Comparison of ENCODE assay signal across 23 cellular contexts in the genomic region with DNA sequence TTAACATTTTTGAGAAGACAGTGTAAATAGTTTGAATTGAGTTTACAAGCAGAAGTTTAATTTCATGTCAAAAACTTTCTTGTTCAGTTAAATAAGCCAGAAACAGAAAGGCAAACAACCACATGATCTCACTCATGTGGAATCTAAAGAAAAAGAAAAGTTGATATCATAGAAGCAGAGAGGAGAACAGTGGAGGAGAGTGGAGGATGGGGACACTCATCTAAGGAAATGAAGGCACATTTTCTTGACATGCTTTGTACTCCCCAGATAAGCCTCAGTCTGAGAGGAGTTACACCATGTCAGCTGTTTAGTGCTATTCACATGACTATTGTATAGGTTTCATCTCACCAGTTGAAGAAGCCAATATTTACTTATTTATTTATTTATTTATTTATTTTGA. TPM values are rescaled to one million over a fixed set of nuclear protein-coding genes. Genes with fewer than 3 reads are reported as not detected.
A peak's percentile ranks its signal among the peaks of the same experiment; 100 is the strongest.
DNase-seq lines count a peak whose midpoint lies in the region; ATAC-seq and TF ChIP-seq lines count a peak whose summit lies in the region.
"Had no signal": no experiment of that assay in that cellular context is flagged by ENCODE, and none has a peak within 500 bp of the region (broad histone marks: within the 10 kb centered on the region; RNA-seq: fewer than 3 reads in every experiment).

No MANE protein-coding gene starts in this region.

- H3K4me1 ChIP-seq in GM23248 (ENCODE audit: insufficient read depth) (no peaks in the 10 kb centered on the region), SK-N-SH (ENCODE audit: control insufficient read depth in 1 of 2, insufficient read depth in 2 of 2, low read depth in 1 of 2, low read length in 1 of 2) (peaks cover 0 to 5% of the 10 kb centered on the region in 2 experiments; a peak in 1 of 4 replicates)
- H3K4me1 ChIP-seq: body of pancreas, sigmoid colon, thyroid gland had no signal

- H3K9me3 ChIP-seq in GM23248 (ENCODE audit: low read depth) (no peaks in the 10 kb centered on the region), SK-N-SH (no peaks in the 10 kb centered on the region)
- H3K9me3 ChIP-seq: body of pancreas, sigmoid colon, thyroid gland had no signal

- no peak for TF ChIP-seq RAD21 in SK-N-SH (IDR thresholded peaks at IDR 0.05; ENCODE audit: low read length)

- H3F3A ChIP-seq in GM23248 (ENCODE audit: insufficient read depth) (no peaks in the 10 kb centered on the region), SK-N-SH (replicated peaks; ENCODE audit: insufficient read depth) (peaks cover 2% of the 10 kb centered on the region)

- H3K4me3 ChIP-seq in GM23248 (no peak overlapping the region), SK-N-SH (ENCODE audit: low read depth in 2 of 2, low read length in 1 of 2) (no peak overlapping the region), epithelial cell of esophagus (ENCODE audit: low read length) (no peak overlapping the region)
- H3K4me3 ChIP-seq: body of pancreas, sigmoid colon, thyroid gland had no signal

- H3K36me3 ChIP-seq in GM23248 (ENCODE audit: low read depth) (no peaks in the 10 kb centered on the region), SK-N-SH (replicated peaks in 1 of 2; ENCODE audit: control insufficient read depth in 1 of 2, insufficient read depth in 2 of 2, low read length in 1 of 2) (peaks cover 0 to 5% of the 10 kb centered on the region in 2 experiments)
- H3K36me3 ChIP-seq: sigmoid colon, thyroid gland had no signal

- POLR2A ChIA-PET in SK-N-SH (lab: Yijun Ruan, JAX): interaction anchor here (0.7 kb wide), 1 partner anchor 72 kb away, joined by 3 read pairs; no protein-coding TSS in a partner anchor

- no peak overlapping the region for H3K4me2 ChIP-seq in GM23248 (ENCODE audit: unreplicated experiment)
- H3K4me2 ChIP-seq in SK-N-SH: no peak overlapping the region

- DNase-seq in GM23248 (peak; percentile 17), SK-N-SH (no peak), epithelial cell of esophagus (ENCODE audit: low read depth) (peak; percentile 47), pulmonary artery endothelial cell (ENCODE audit: low read depth, low spot score) (peak; percentile 10), retina (no peak), nucleus accumbens (lab: John Stamatoyannopoulos, UW) (no peak)
- DNase-seq: activated CD4-positive, CD25-positive, alpha-beta regulatory T cell treated with anti-CD3 and anti-CD28 coated beads, Interleukin-2, amount 50 U/mL, for 72 hours; activated CD8-positive, alpha-beta T cell treated with anti-CD3 and anti-CD28 coated beads for 36 hours; body of pancreas; effector memory CD8-positive, alpha-beta T cell; GF-D8; MM.1S; NCI-H1417 treated with DMSO at 0.1 percent for 48 hours; NCI-H2081 treated with DMSO at 0.1 percent for 48 hours; NCI-H446; PC-3; SHP77 treated with DMSO at 0.1 percent for 48 hours; sigmoid colon; stimulated activated CD4-positive, alpha-beta T cell treated with anti-CD3 and anti-CD28 coated beads, Interleukin-15, amount 100 ng/mL, for 24 hours; stimulated activated naive CD8-positive, alpha-beta T cell treated with anti-CD3 and anti-CD28 coated beads, Interleukin-15, amount 100 ng/mL, for 72 hours; T-cell; thyroid gland had no signal

- H2AFZ ChIP-seq in GM23248 (no peak overlapping the region), SK-N-SH (ENCODE audit: low read depth) (no peak overlapping the region)

- no peak for TF ChIP-seq EP300 in SK-N-SH (IDR thresholded peaks at IDR 0.05; ENCODE audit: borderline replicate concordance in 1 of 2, low read depth in 1 of 2, low read length in 1 of 2)

- H4K20me1 ChIP-seq in GM23248 (ENCODE audit: insufficient read depth) (no peaks in the 10 kb centered on the region), SK-N-SH (ENCODE audit: insufficient read depth) (no peaks in the 10 kb centered on the region)

- TF ChIP-seq CTCF in SK-N-SH (IDR thresholded peaks at IDR 0.05) (no peak), epithelial cell of esophagus (IDR thresholded peaks at IDR 0.05; ENCODE audit: insufficient read depth, low read depth, low read length, missing control alignments) (no peak)

- H3K9me2 ChIP-seq in GM23248 (ENCODE audit: insufficient read depth): no peaks in the 10 kb centered on the region
- H3K9me2 ChIP-seq in SK-N-SH: no peaks in the 10 kb centered on the region

- H3K9ac ChIP-seq in GM23248 (no peak overlapping the region), SK-N-SH (no peak overlapping the region)

- ATAC-seq in HG03175 (IDR thresholded peaks at IDR 0.05; ENCODE audit: unreplicated experiment): no peak
- ATAC-seq: activated CD8-positive, alpha-beta T cell treated with anti-CD3 and anti-CD28 coated beads for 36 hours; body of pancreas; effector memory CD8-positive, alpha-beta T cell; PC-3; stimulated activated naive CD8-positive, alpha-beta T cell treated with anti-CD3 and anti-CD28 coated beads, Interleukin-15, amount 100 ng/mL, for 72 hours; T-cell had no signal

- no peak overlapping the region for H3K27ac ChIP-seq in GM23248
- H3K27ac ChIP-seq in SK-N-SH (ENCODE audit: low read depth in 2 of 2, low read length in 1 of 2): no peak overlapping the region; a peak in 1 of 4 replicates
- H3K27ac ChIP-seq: body of pancreas, sigmoid colon, thyroid gland had no signal

- CTCF ChIA-PET in SK-N-SH (lab: Yijun Ruan, JAX): interaction anchor here (1.1 kb wide), 1 partner anchor 15 kb away, joined by 4 read pairs; no protein-coding TSS in a partner anchor

- in situ Hi-C loops in GM23248 (cut with MboI): no loop called here

- H3K27me3 ChIP-seq in GM23248 (replicated peaks; ENCODE audit: insufficient read depth) (no peaks in the 10 kb centered on the region), SK-N-SH (ENCODE audit: insufficient read depth) (no peaks in the 10 kb centered on the region)
- H3K27me3 ChIP-seq: body of pancreas, sigmoid colon, thyroid gland had no signal

- no peaks in the 10 kb centered on the region for H3K79me2 ChIP-seq in GM23248 (ENCODE audit: insufficient read depth)
- no peaks in the 10 kb centered on the region for H3K79me2 ChIP-seq in SK-N-SH (ENCODE audit: insufficient read depth)

TF ChIP-seq in SK-N-SH, 30 proteins besides CTCF, POLR2A, EP300 and RAD21:
- TF ChIP-seq YY1 (IDR thresholded peaks at IDR 0.05; ENCODE audit: low read depth) (no peak), RXRA (IDR thresholded peaks at IDR 0.05; ENCODE audit: borderline replicate concordance, low read depth) (no peak), TCF12 (IDR thresholded peaks at IDR 0.05) (peak; percentile 41), FOSL2 (IDR thresholded peaks at IDR 0.05; ENCODE audit: borderline replicate concordance, low read depth) (0 out of 2 replicates have a peak, but pooled peaks have one; percentile 7), SMC3 (IDR thresholded peaks at IDR 0.05; ENCODE audit: low read depth, low read length) (no peak)
- TF ChIP-seq, protein P1, sequence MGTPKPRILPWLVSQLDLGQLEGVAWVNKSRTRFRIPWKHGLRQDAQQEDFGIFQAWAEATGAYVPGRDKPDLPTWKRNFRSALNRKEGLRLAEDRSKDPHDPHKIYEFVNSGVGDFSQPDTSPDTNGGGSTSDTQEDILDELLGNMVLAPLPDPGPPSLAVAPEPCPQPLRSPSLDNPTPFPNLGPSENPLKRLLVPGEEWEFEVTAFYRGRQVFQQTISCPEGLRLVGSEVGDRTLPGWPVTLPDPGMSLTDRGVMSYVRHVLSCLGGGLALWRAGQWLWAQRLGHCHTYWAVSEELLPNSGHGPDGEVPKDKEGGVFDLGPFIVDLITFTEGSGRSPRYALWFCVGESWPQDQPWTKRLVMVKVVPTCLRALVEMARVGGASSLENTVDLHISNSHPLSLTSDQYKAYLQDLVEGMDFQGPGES (IDR thresholded peaks at IDR 0.05; ENCODE audit: low read depth, low read length): no peak
TF ChIP-seq in SK-N-SH: peak in this region for 2.

RNA-seq across cellular contexts. Expression of a gene that starts 13.5 kb away (rescaled TPM):
- total RNA-seq in GM23248 (2014; rRNA removed; shearing (Covaris generic)): not detected in 2 replicates
- polyA plus RNA-seq in GM23248 (2016; fragmentation: Nextera tagmentation; extraction: Ambion mirVana) (0.25 TPM in 1 of 2 replicates, not detected in the other), SK-N-SH (2012; rRNA removed) (12.0 and 12.9 TPM in 2 replicates)
- polyA plus RNA-seq in SK-N-SH (2012; cell fraction: cytosol; rRNA removed): 17.0 and 23.5 TPM in 2 replicates
- 4.8 and 6.9 TPM in 2 replicates for polyA plus RNA-seq in SK-N-SH (2012; cell fraction: nucleus; rRNA removed)
- 120 and 211 TPM in 2 replicates for total RNA-seq in pulmonary artery endothelial cell
- total RNA-seq: activated CD8-positive, alpha-beta T cell treated with anti-CD3 and anti-CD28 coated beads for 36 hours had no signal

Comparison
In these comparisons a context has a peak if more than half of its experiments do, and no peak if none do; other contexts are left out.
1. DNase-seq: peak in GM23248 (single experiment), epithelial cell of esophagus (single experiment) and pulmonary artery endothelial cell (single experiment); none in SK-N-SH (single experiment), retina (single experiment) and nucleus accumbens (0 of 56).
2. RNA of a gene that starts 13.5 kb away (total RNA-seq): 120 to 211 TPM in pulmonary artery endothelial cell; not detected in GM23248; every median in the first group is over 100 times any median in the second.